Comparison of ENCODE assay signal across 1 cellular context in the genomic region with DNA sequence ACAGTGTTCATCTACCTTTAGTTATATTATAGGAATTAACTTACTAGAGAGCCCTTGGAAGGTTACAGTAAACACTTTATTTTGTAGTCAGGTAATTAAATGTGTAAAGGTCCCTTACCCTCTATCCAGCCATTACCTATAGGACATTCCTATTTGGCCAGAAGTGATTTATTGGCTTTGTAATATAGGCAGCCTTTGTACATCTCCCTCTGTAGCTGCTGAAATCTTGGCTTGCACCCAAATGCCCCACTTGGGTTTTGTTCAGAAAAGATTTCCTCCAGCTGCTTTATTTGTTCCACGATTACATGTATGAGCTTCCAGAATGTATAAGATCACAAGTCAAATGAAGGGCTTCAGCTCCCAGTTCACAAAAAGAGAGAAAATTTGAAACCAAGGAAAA.
TF ChIP-seq lines count a peak whose summit lies in the region.

No MANE protein-coding gene starts in this region.

TF ChIP-seq in WTC11, 78 proteins besides CTCF, POLR2A, EP300 and RAD21 (continued from another document):
- TF ChIP-seq, protein P1, sequence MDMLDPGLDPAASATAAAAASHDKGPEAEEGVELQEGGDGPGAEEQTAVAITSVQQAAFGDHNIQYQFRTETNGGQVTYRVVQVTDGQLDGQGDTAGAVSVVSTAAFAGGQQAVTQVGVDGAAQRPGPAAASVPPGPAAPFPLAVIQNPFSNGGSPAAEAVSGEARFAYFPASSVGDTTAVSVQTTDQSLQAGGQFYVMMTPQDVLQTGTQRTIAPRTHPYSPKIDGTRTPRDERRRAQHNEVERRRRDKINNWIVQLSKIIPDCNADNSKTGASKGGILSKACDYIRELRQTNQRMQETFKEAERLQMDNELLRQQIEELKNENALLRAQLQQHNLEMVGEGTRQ (CRISPR knock-in tag; IDR thresholded peaks at IDR 0.05): no peak
- TF ChIP-seq SOX15 (CRISPR knock-in tag; IDR thresholded peaks at IDR 0.05): no peak
TF ChIP-seq in WTC11: peak in this region for 0.
